31 cellular contexts compared by ENCODE assay signal in the genomic region with DNA sequence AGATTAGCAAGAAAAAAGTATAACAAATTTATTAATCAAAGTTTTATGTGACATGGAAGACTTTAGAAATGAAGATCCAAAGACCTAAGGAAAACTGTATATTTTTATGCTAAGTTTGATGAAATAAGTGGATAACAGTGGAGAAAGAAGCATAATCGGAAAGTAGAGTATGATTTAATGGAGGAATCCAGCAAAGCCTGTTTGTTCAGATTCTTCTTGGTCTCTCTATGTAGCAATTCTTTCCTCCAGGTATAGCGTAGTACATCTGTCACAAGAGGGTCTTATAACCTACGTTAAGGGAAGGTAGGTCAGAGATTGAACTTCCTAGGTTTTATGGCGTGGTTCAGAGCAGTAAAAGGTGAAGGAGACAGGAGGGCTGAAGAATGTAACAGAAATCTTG.
"Had no signal": no experiment of that assay in that cellular context is flagged by ENCODE, and none has a peak within 500 bp of the region (broad histone marks: within the 10 kb centered on the region; RNA-seq: fewer than 3 reads in every experiment).

No MANE protein-coding gene starts in this region.

- H3K36me3 Mint-ChIP-seq: activated CD4-positive, alpha-beta memory T cell treated with anti-CD3 and anti-CD28 coated beads for 36 hours; activated CD8-positive, alpha-beta memory T cell treated with anti-CD3 and anti-CD28 coated beads, Interleukin-2, amount 10 ng/mL, durations not matched to agents 7 days and 5 days; activated naive CD4-positive, alpha-beta T cell treated with anti-CD3 and anti-CD28 coated beads, Interleukin-2, amount 10 ng/mL, durations not matched to agents 7 days and 5 days; activated naive CD8-positive, alpha-beta T cell treated with anti-CD3 and anti-CD28 coated beads, Interleukin-2, amount 10 ng/mL, durations not matched to agents 7 days and 5 days; brain had no signal

- ATAC-seq: activated CD4-positive, alpha-beta T cell treated with anti-CD3 and anti-CD28 coated beads for 36 hours; activated CD8-positive, alpha-beta memory T cell treated with anti-CD3 and anti-CD28 coated beads, Interleukin-2, amount 10 ng/mL, durations not matched to agents 7 days and 5 days; activated CD8-positive, alpha-beta T cell treated with anti-CD3 and anti-CD28 coated beads, Interleukin-2, amount 10 ng/mL, durations not matched to agents 7 days and 5 days; activated naive CD4-positive, alpha-beta T cell treated with anti-CD3 and anti-CD28 coated beads, Interleukin-2, amount 50 U/mL, for 72 hours; activated T-cell treated with anti-CD3 and anti-CD28 coated beads, Interleukin-2, amount 50 U/mL, for 72 hours; effector memory CD8-positive, alpha-beta T cell; gastroesophageal sphincter; T-helper 17 cell had no signal

- H3K4me3 ChIP-seq: ascending aorta, breast epithelium, esophagus squamous epithelium, gastroesophageal sphincter had no signal

- H3K4me1 ChIP-seq: ascending aorta, breast epithelium, esophagus squamous epithelium, gastroesophageal sphincter had no signal

- H3K27ac Mint-ChIP-seq: activated CD4-positive, alpha-beta memory T cell treated with anti-CD3 and anti-CD28 coated beads for 36 hours; activated CD4-positive, alpha-beta T cell treated with anti-CD3 and anti-CD28 coated beads for 36 hours; activated CD4-positive, alpha-beta T cell treated with anti-CD3 and anti-CD28 coated beads, Interleukin-2, amount 10 ng/mL, durations not matched to agents 24 days and 14 days; activated CD8-positive, alpha-beta memory T cell treated with anti-CD3 and anti-CD28 coated beads, Interleukin-2, amount 10 ng/mL, durations not matched to agents 7 days and 5 days; activated CD8-positive, alpha-beta T cell treated with anti-CD3 and anti-CD28 coated beads, Interleukin-2, amount 10 ng/mL, durations not matched to agents 7 days and 5 days; activated naive CD4-positive, alpha-beta T cell treated with anti-CD3 and anti-CD28 coated beads, Interleukin-2, amount 10 ng/mL, durations not matched to agents 7 days and 5 days; activated naive CD4-positive, alpha-beta T cell treated with anti-CD3 and anti-CD28 coated beads, Interleukin-2, amount 50 U/mL, for 72 hours; activated naive CD8-positive, alpha-beta T cell treated with anti-CD3 and anti-CD28 coated beads, Interleukin-2, amount 10 ng/mL, durations not matched to agents 7 days and 5 days; activated T-cell treated with anti-CD3 and anti-CD28 coated beads, Interleukin-2, amount 50 U/mL, for 72 hours; effector memory CD8-positive, alpha-beta T cell; T-helper 17 cell; T-helper 2 cell treated with Interferon-gamma antibody and Interleukin-4, amounts not matched to agents 5 μg/mL and 100 μg/mL, for 36 hours had no signal

- H3K4me3 Mint-ChIP-seq: activated CD4-positive, alpha-beta memory T cell treated with anti-CD3 and anti-CD28 coated beads for 36 hours; activated CD4-positive, alpha-beta T cell treated with anti-CD3 and anti-CD28 coated beads for 36 hours; activated CD4-positive, alpha-beta T cell treated with anti-CD3 and anti-CD28 coated beads, Interleukin-2, amount 10 ng/mL, durations not matched to agents 24 days and 14 days; activated CD8-positive, alpha-beta memory T cell treated with anti-CD3 and anti-CD28 coated beads, Interleukin-2, amount 10 ng/mL, durations not matched to agents 7 days and 5 days; activated CD8-positive, alpha-beta T cell treated with anti-CD3 and anti-CD28 coated beads, Interleukin-2, amount 10 ng/mL, durations not matched to agents 7 days and 5 days; activated naive CD4-positive, alpha-beta T cell treated with anti-CD3 and anti-CD28 coated beads, Interleukin-2, amount 10 ng/mL, durations not matched to agents 7 days and 5 days; activated naive CD8-positive, alpha-beta T cell treated with anti-CD3 and anti-CD28 coated beads, Interleukin-2, amount 10 ng/mL, durations not matched to agents 7 days and 5 days; activated T-cell treated with anti-CD3 and anti-CD28 coated beads, Interleukin-2, amount 50 U/mL, for 72 hours; brain; central memory CD8-positive, alpha-beta T cell; effector memory CD8-positive, alpha-beta T cell; T-helper 17 cell; T-helper 2 cell treated with Interferon-gamma antibody and Interleukin-4, amounts not matched to agents 5 μg/mL and 100 μg/mL, for 36 hours had no signal

- H3K27me3 ChIP-seq: ascending aorta, breast epithelium, esophagus squamous epithelium, gastroesophageal sphincter had no signal

- H3K4me1 Mint-ChIP-seq: activated CD4-positive, alpha-beta T cell treated with anti-CD3 and anti-CD28 coated beads for 36 hours; activated CD4-positive, alpha-beta T cell treated with anti-CD3 and anti-CD28 coated beads, Interleukin-2, amount 10 ng/mL, durations not matched to agents 24 days and 14 days; activated CD8-positive, alpha-beta memory T cell treated with anti-CD3 and anti-CD28 coated beads, Interleukin-2, amount 10 ng/mL, durations not matched to agents 7 days and 5 days; activated naive CD4-positive, alpha-beta T cell treated with anti-CD3 and anti-CD28 coated beads, Interleukin-2, amount 10 ng/mL, durations not matched to agents 7 days and 5 days; activated naive CD8-positive, alpha-beta T cell treated with anti-CD3 and anti-CD28 coated beads, Interleukin-2, amount 10 ng/mL, durations not matched to agents 7 days and 5 days; brain; central memory CD8-positive, alpha-beta T cell; T-helper 17 cell had no signal

- H3K9me3 ChIP-seq: ascending aorta, breast epithelium, esophagus squamous epithelium, gastroesophageal sphincter had no signal

- H3K27me3 Mint-ChIP-seq: activated CD4-positive, alpha-beta memory T cell treated with anti-CD3 and anti-CD28 coated beads for 36 hours; activated CD4-positive, alpha-beta T cell treated with anti-CD3 and anti-CD28 coated beads for 36 hours; activated CD4-positive, alpha-beta T cell treated with anti-CD3 and anti-CD28 coated beads, Interleukin-2, amount 10 ng/mL, durations not matched to agents 24 days and 14 days; activated CD8-positive, alpha-beta memory T cell treated with anti-CD3 and anti-CD28 coated beads, Interleukin-2, amount 10 ng/mL, durations not matched to agents 7 days and 5 days; activated naive CD4-positive, alpha-beta T cell treated with anti-CD3 and anti-CD28 coated beads, Interleukin-2, amount 10 ng/mL, durations not matched to agents 7 days and 5 days; activated naive CD8-positive, alpha-beta T cell treated with anti-CD3 and anti-CD28 coated beads, Interleukin-2, amount 10 ng/mL, durations not matched to agents 7 days and 5 days; brain; central memory CD8-positive, alpha-beta T cell; effector memory CD8-positive, alpha-beta T cell; T-helper 17 cell had no signal

- H3K27ac ChIP-seq: ascending aorta, breast epithelium, epithelial cell of prostate, esophagus squamous epithelium, gastroesophageal sphincter had no signal

- DNase-seq: activated CD4-positive, alpha-beta memory T cell treated with anti-CD3 and anti-CD28 coated beads for 36 hours; activated CD4-positive, alpha-beta T cell treated with anti-CD3 and anti-CD28 coated beads for 36 hours; activated CD4-positive, alpha-beta T cell treated with anti-CD3 and anti-CD28 coated beads, Interleukin-2, amount 10 ng/mL, durations not matched to agents 24 days and 14 days; activated CD4-positive, CD25-positive, alpha-beta regulatory T cell; activated CD4-positive, CD25-positive, alpha-beta regulatory T cell treated with anti-CD3 and anti-CD28 coated beads, Interleukin-2, amount 50 U/mL, for 72 hours; activated CD8-positive, alpha-beta memory T cell treated with anti-CD3 and anti-CD28 coated beads, Interleukin-2, amount 10 ng/mL, durations not matched to agents 7 days and 5 days; activated CD8-positive, alpha-beta memory T cell treated with anti-CD3 and anti-CD28 coated beads, Interleukin-2, amount 50 U/mL, for 4 hours; activated CD8-positive, alpha-beta T cell treated with anti-CD3 and anti-CD28 coated beads, Interleukin-2, amount 10 ng/mL, durations not matched to agents 7 days and 5 days; activated gamma-delta T cell; activated naive CD4-positive, alpha-beta T cell; activated naive CD4-positive, alpha-beta T cell treated with anti-CD3 and anti-CD28 coated beads, Interleukin-2, amount 10 ng/mL, durations not matched to agents 7 days and 5 days; activated naive CD8-positive, alpha-beta T cell treated with anti-CD3 and anti-CD28 coated beads, Interleukin-2, amount 10 ng/mL, durations not matched to agents 7 days and 5 days; activated T-cell treated with anti-CD3 and anti-CD28 coated beads, Interleukin-2, amount 50 U/mL, for 1 hour; activated T-cell treated with anti-CD3 and anti-CD28 coated beads, Interleukin-2, amount 50 U/mL, for 72 hours; cortex of kidney; dermis blood vessel endothelial cell; effector CD4-positive, alpha-beta T cell; effector memory CD8-positive, alpha-beta T cell; esophagus squamous epithelium; foreskin melanocyte; T-helper 1 cell; T-helper 17 cell; T1000 had no signal

- H3K36me3 ChIP-seq: ascending aorta, esophagus squamous epithelium, gastroesophageal sphincter had no signal
